9 cellular contexts compared by ENCODE assay signal in the genomic region with DNA sequence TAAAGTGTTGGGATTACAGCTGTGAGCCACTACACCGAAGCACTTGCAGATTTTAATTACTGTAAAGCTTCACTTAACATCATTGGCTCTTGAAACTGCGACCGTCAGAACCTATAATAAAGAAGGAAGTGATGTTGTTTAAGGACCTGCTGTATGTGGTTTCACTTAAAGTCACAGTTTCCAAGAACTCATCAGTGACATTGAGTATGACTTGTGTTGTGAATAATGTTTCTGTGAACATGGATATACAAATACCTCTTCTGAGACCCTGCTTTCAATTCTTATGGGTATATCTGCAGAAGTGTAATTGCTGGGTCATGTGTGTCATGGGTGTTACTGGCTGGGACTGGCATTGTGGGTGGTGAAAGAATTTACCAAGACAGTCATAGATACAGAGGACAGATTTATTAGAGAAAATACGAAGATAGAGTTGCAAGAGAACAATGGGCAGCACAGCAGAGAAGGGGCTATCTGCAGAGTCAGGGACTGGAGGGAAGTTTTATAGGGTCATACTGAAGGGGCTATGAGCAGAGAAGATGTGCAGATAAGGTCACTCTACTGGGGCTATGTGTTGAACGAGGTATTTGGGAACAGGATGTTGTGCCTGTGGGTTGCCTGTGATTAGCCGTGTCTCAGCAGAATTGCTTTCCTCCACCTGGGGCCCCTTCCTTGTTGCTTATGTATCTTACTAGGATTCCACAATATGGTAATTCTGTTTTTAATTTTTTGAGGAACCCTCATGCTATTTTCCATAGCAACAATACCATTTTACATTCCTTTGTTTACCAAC. TPM values are rescaled to one million over a fixed set of nuclear protein-coding genes. Genes with fewer than 3 reads are reported as not detected.
DNase-seq lines count a peak whose midpoint lies in the region; ATAC-seq, FAIRE-seq and TF ChIP-seq lines count a peak whose summit lies in the region.
"Had no signal": no experiment of that assay in that cellular context is flagged by ENCODE, and none has a peak within 500 bp of the region (broad histone marks: within the 10 kb centered on the region; RNA-seq: fewer than 3 reads in every experiment).

No MANE protein-coding gene starts in this region.

- no peaks in the 10 kb centered on the region for H4K20me1 ChIP-seq in GM12878 (ENCODE audit: control insufficient read depth, insufficient read depth)
- H4K20me1 ChIP-seq in PC-9 (ENCODE audit: insufficient read depth), result no peaks in the 10 kb centered on the region

- TF ChIP-seq POLR2A in GM12878 (IDR thresholded peaks at IDR 0.05; ENCODE audit: low read depth, low read length), result no peak

- intact Hi-C loops in GM12878 (cut with micrococcal nuclease; ENCODE audit: unreplicated experiment) (no loop called here), right cardiac atrium (cut with DNase I) (no loop called here), PC-9 (cut with micrococcal nuclease; ENCODE audit: unreplicated experiment) (no loop called here)

- H3K4me3 ChIP-seq in HL-60 (replicated peaks; ENCODE audit: insufficient read depth, low read length) (no peak overlapping the region), GM12878 (peak overlapping the region; percentile 38; the same call in 1 of the 2 replicates), right cardiac atrium (ENCODE audit: low read length) (no peak overlapping the region), PC-9 (no peak overlapping the region)
- H3K4me3 ChIP-seq: smooth muscle cell had no signal

- H3K9me3 ChIP-seq in GM12878 (replicated peaks; ENCODE audit: control insufficient read depth, insufficient read depth, low read length) (no peaks in the 10 kb centered on the region), right cardiac atrium (ENCODE audit: control insufficient read depth, low read length) (no peaks in the 10 kb centered on the region), PC-9 (ENCODE audit: insufficient read depth, low read depth) (no peaks in the 10 kb centered on the region)

- in situ Hi-C loops in GM12878 (cut with MboI), result no loop called here

- no TSS peak for BruUV-seq in GM12878 (replicated peaks; lab: Mats Ljungman, UMichigan)
- BruUV-seq in PC-9 (replicated peaks; lab: Mats Ljungman, UMichigan), result no TSS peak

- 3% methylated on average over 6 of the region's 6 CpGs for WGBS in GM12878 (ENCODE audit: insufficient coverage, insufficient replicate concordance, low lambda C conversion rate, missing lambda C conversion rate)
- WGBS in right cardiac atrium, result 62% methylated on average over 6 of the region's 6 CpGs

- H3K27ac ChIP-seq in HL-60 (replicated peaks) (peak overlapping the region; percentile 19), GM12878 (ENCODE audit: control insufficient read depth, insufficient read depth) (peak overlapping the region; percentile 69), right cardiac atrium (ENCODE audit: low read length) (no peak overlapping the region), PC-9 (no peak overlapping the region)

- TF ChIP-seq CTCF in HL-60 (IDR thresholded peaks at IDR 0.05; ENCODE audit: insufficient read depth, low read length) (no peak), GM12878 (IDR thresholded peaks at IDR 0.05 in 2 of 3, conservative IDR thresholded peaks at IDR 0.05 in 1 of 3; ENCODE audit: control insufficient read depth in 2 of 3, extremely low read depth in 1 of 3, insufficient read depth in 1 of 3, low read depth in 3 of 3, low read length in 3 of 3) (no peak), PC-9 (conservative IDR thresholded peaks at IDR 0.05) (no peak)

- H3K79me2 ChIP-seq in GM12878 (ENCODE audit: control insufficient read depth, insufficient read depth, low read length) (peaks cover 40% of the 10 kb centered on the region), PC-9 (ENCODE audit: low read depth) (peaks cover 33% of the 10 kb centered on the region)

- peak overlapping the region; percentile 90 for H3K4me2 ChIP-seq in GM12878 (ENCODE audit: control insufficient read depth, insufficient read depth)
- no peak overlapping the region for H3K4me2 ChIP-seq in PC-9
- H3K4me2 ChIP-seq: smooth muscle cell had no signal

- H3F3A ChIP-seq in PC-9 (ENCODE audit: insufficient read depth, low read depth), result no peaks in the 10 kb centered on the region

- peak in 1 of 2 experiments; percentile 29 for DNase-seq in HL-60 (ENCODE audit: low read depth in 1 of 2, low spot score in 1 of 2)
- DNase-seq in GM12878 (ENCODE audit: low read depth, low spot score), result peak; percentile 52
- no peak for DNase-seq in GM19238 (ENCODE audit: insufficient read length, low spot score)
- no peak for DNase-seq in right cardiac atrium
- DNase-seq in amniotic stem cell (lab: John Stamatoyannopoulos, UW), result no peak
- DNase-seq in PC-9, result no peak

- peak overlapping the region; percentile 1; the same call in 1 of the 2 replicates for H3K9ac ChIP-seq in GM12878 (ENCODE audit: control insufficient read depth, insufficient read depth, low read length)

- CTCF ChIA-PET in GM12878 (lab: Yijun Ruan, JAX), result interaction anchor here (0.6 to 0.8 kb wide), 4 partner anchors 40 to 230 kb away, joined by 3 read pairs; no protein-coding TSS in a partner anchor
- CTCF ChIA-PET in PC-9 (lab: Charles Lee), result no interaction called here

- TF ChIP-seq EP300 in GM12878 (IDR thresholded peaks at IDR 0.05; ENCODE audit: borderline replicate concordance in 1 of 2, control insufficient read depth in 1 of 2, low read depth in 2 of 2, low read length in 2 of 2), result no peak

- peak overlapping the region; percentile 70 for H2AFZ ChIP-seq in GM12878 (ENCODE audit: control insufficient read depth, low read depth, low read length)
- H2AFZ ChIP-seq in PC-9, result no peak overlapping the region

- TF ChIP-seq RAD21 in GM12878 (IDR thresholded peaks at IDR 0.05; ENCODE audit: insufficient read depth, low read depth, low read length), result no peak

- RAD21 ChIA-PET in GM12878 (lab: Charles Lee; ENCODE audit: unreplicated experiment), result no interaction called here

- ATAC-seq in GM18508 (IDR thresholded peaks at IDR 0.05; ENCODE audit: insufficient read depth, unreplicated experiment) (peak; percentile 43), GM21576 (IDR thresholded peaks at IDR 0.05; ENCODE audit: unreplicated experiment) (peak; percentile 61), GM12878 (peak; percentile 73), right cardiac atrium (no peak)

- POLR2A ChIA-PET in GM12878 (lab: Charles Lee) (no interaction called here), PC-9 (lab: Charles Lee; ENCODE audit: unreplicated experiment) (interaction anchor here (0.7 kb wide), 1 partner anchor 13 kb away, joined by 5 read pairs; no protein-coding TSS in a partner anchor)

- H3K36me3 ChIP-seq in GM12878 (ENCODE audit: control insufficient read depth in 2 of 2, insufficient read depth in 2 of 2, low read length in 1 of 2) (no peaks in the 10 kb centered on the region), PC-9 (ENCODE audit: low read depth) (peaks cover 17% of the 10 kb centered on the region)

- H3K9me2 ChIP-seq in PC-9 (ENCODE audit: insufficient read depth), result no peaks in the 10 kb centered on the region

- H3K27me3 ChIP-seq in HL-60 (ENCODE audit: insufficient read depth, poor library complexity, severe bottlenecking), result no peaks in the 10 kb centered on the region
- H3K27me3 ChIP-seq in GM12878 (replicated peaks in 1 of 2; ENCODE audit: control insufficient read depth in 2 of 2, insufficient read depth in 2 of 2, low read length in 1 of 2), result no peaks in the 10 kb centered on the region
- H3K27me3 ChIP-seq in right cardiac atrium (ENCODE audit: control insufficient read depth, insufficient read depth), result no peaks in the 10 kb centered on the region
- H3K27me3 ChIP-seq in PC-9 (ENCODE audit: insufficient read depth, low read depth), result no peaks in the 10 kb centered on the region

- SMC1A ChIA-PET in GM12878 (lab: Charles Lee; ENCODE audit: uncharacterized antibody, unreplicated experiment), result interaction anchor here (0.8 to 1.5 kb wide), 3 partner anchors 9 to 19 kb away, joined by 3 to 4 read pairs (median 3); no protein-coding TSS in a partner anchor

- peak; percentile 76 for FAIRE-seq in GM12878 (lab: Jason Lieb, UNC)

- H3K4me1 ChIP-seq in GM12878 (ENCODE audit: control insufficient read depth, insufficient read depth, low read length) (peaks cover 20% of the 10 kb centered on the region), right cardiac atrium (ENCODE audit: control insufficient read depth, insufficient read depth, low read length) (no peaks in the 10 kb centered on the region), PC-9 (replicated peaks; ENCODE audit: insufficient read depth) (peaks cover 11% of the 10 kb centered on the region)

RNA-seq across cellular contexts. Expression of a gene that starts 4.5 kb away (rescaled TPM):
- 41.6 and 43.8 TPM in 2 replicates for total RNA-seq in GM12878 (2013; cell fraction: nucleolus; rRNA removed)
- total RNA-seq in GM12878 (2014; rRNA removed), result 121 and 172 TPM in 2 replicates
- 125 and 130 TPM in 2 replicates for total RNA-seq in GM12878 (2014; rRNA removed; fragmentation: Illumina TruSeq; extraction: Trizol)
- total RNA-seq in GM12878 (2021), result 84.3 and 92.2 TPM in 2 replicates
- polyA plus RNA-seq in GM12878 (2011; ENCODE audit: low read depth), result 47.8 TPM
- 82.0 and 181 TPM in 2 replicates for polyA plus RNA-seq in GM12878 (2011; rRNA removed)
- polyA plus RNA-seq in GM12878 (2011; cell fraction: cytosol; rRNA removed), result 20.7 and 24.3 TPM in 2 replicates
- polyA plus RNA-seq in GM12878 (2011; cell fraction: nucleus; rRNA removed), result 23.1 and 27.0 TPM in 2 replicates
- 83.8 and 105 TPM in 2 replicates for polyA plus RNA-seq in GM12878 (2012)
- 107 and 117 TPM in 2 replicates for polyA plus RNA-seq in GM12878 (2014; fragmentation: Illumina TruSeq; extraction: Trizol)
- polyA plus RNA-seq in GM12878 (2014; fragmentation: Nextera tagmentation; extraction: Ambion mirVana), result 100 to 1,000 TPM; 318 to 320 TPM
- 99.3 and 127 TPM in 2 replicates for polyA plus RNA-seq in GM12878 (2014; rRNA removed)
- polyA plus RNA-seq in GM12878 (2016; fragmentation: Nextera tagmentation; extraction: Ambion mirVana), result 100 to 1,000 TPM; 202 to 240 TPM
- polyA minus RNA-seq in GM12878 (2011; rRNA and poly(A)+ RNA removed), result 9.4 and 9.6 TPM in 2 replicates
- 11.4 and 14.4 TPM in 2 replicates for polyA minus RNA-seq in GM12878 (2011; cell fraction: cytosol; rRNA and poly(A)+ RNA removed)
- polyA minus RNA-seq in GM12878 (2011; cell fraction: nucleus; rRNA and poly(A)+ RNA removed), result 4.4 and 6.9 TPM in 2 replicates
- 100 to 1,000 TPM; 224 to 284 (median 270) TPM for total RNA-seq in right cardiac atrium
- 262 TPM for polyA plus RNA-seq in right cardiac atrium
- 121 and 128 TPM in 2 replicates for total RNA-seq in PC-9 (2021)

RNA-seq across cellular contexts. Expression of a gene that starts 4.7 kb away (rescaled TPM):
- 7.4 and 8.6 TPM in 2 replicates for total RNA-seq in GM12878 (2013; cell fraction: nucleolus; rRNA removed)
- 36.9 and 40.6 TPM in 2 replicates for total RNA-seq in GM12878 (2014; rRNA removed)
- 66.2 and 68.7 TPM in 2 replicates for total RNA-seq in GM12878 (2014; rRNA removed; fragmentation: Illumina TruSeq; extraction: Trizol)
- 44.7 and 49.8 TPM in 2 replicates for total RNA-seq in GM12878 (2021)
- 16.0 TPM for polyA plus RNA-seq in GM12878 (2011; ENCODE audit: low read depth)
- 75.2 and 104 TPM in 2 replicates for polyA plus RNA-seq in GM12878 (2011; rRNA removed)
- 25.0 and 25.8 TPM in 2 replicates for polyA plus RNA-seq in GM12878 (2011; cell fraction: cytosol; rRNA removed)
- 20.6 and 22.4 TPM in 2 replicates for polyA plus RNA-seq in GM12878 (2011; cell fraction: nucleus; rRNA removed)
- polyA plus RNA-seq in GM12878 (2012), result 24.0 and 31.4 TPM in 2 replicates
- polyA plus RNA-seq in GM12878 (2014; fragmentation: Illumina TruSeq; extraction: Trizol), result 72.7 and 85.2 TPM in 2 replicates
- polyA plus RNA-seq in GM12878 (2014; fragmentation: Nextera tagmentation; extraction: Ambion mirVana), result 100 to 1,000 TPM; 215 to 237 TPM
- polyA plus RNA-seq in GM12878 (2014; rRNA removed), result 43.7 and 51.9 TPM in 2 replicates
- polyA plus RNA-seq in GM12878 (2016; fragmentation: Nextera tagmentation; extraction: Ambion mirVana), result 100 to 1,000 TPM; 117 to 118 TPM
- 10.8 and 23.8 TPM in 2 replicates for polyA minus RNA-seq in GM12878 (2011; rRNA and poly(A)+ RNA removed)
- 10.8 and 11.9 TPM in 2 replicates for polyA minus RNA-seq in GM12878 (2011; cell fraction: cytosol; rRNA and poly(A)+ RNA removed)
- polyA minus RNA-seq in GM12878 (2011; cell fraction: nucleus; rRNA and poly(A)+ RNA removed), result 4.6 and 5.6 TPM in 2 replicates
- 10 to 100 TPM; 33.0 to 48.2 (median 38.3) TPM for total RNA-seq in right cardiac atrium
- 76.3 TPM for polyA plus RNA-seq in right cardiac atrium
- total RNA-seq in PC-9 (2021), result 51.3 and 56.1 TPM in 2 replicates

RNA-seq across cellular contexts. Expression of a gene that starts 43.7 kb away (rescaled TPM):
- 14.1 and 15.4 TPM in 2 replicates for total RNA-seq in GM12878 (2013; cell fraction: nucleolus; rRNA removed)
- 8.4 and 10.6 TPM in 2 replicates for total RNA-seq in GM12878 (2014; rRNA removed)
- 7.8 and 8.1 TPM in 2 replicates for total RNA-seq in GM12878 (2014; rRNA removed; fragmentation: Illumina TruSeq; extraction: Trizol)
- 18.3 and 20.8 TPM in 2 replicates for total RNA-seq in GM12878 (2021)
- 2.6 TPM for polyA plus RNA-seq in GM12878 (2011; ENCODE audit: low read depth)
- 12.1 and 14.4 TPM in 2 replicates for polyA plus RNA-seq in GM12878 (2011; rRNA removed)
- 10.3 and 11.8 TPM in 2 replicates for polyA plus RNA-seq in GM12878 (2011; cell fraction: cytosol; rRNA removed)
- 9.2 and 13.0 TPM in 2 replicates for polyA plus RNA-seq in GM12878 (2011; cell fraction: nucleus; rRNA removed)
- 3.5 and 4.4 TPM in 2 replicates for polyA plus RNA-seq in GM12878 (2012)
- polyA plus RNA-seq in GM12878 (2014; fragmentation: Illumina TruSeq; extraction: Trizol), result 14.9 and 20.1 TPM in 2 replicates
- polyA plus RNA-seq in GM12878 (2014; fragmentation: Nextera tagmentation; extraction: Ambion mirVana), result 1 to 10 TPM; 5.3 to 6.6 TPM
- polyA plus RNA-seq in GM12878 (2014; rRNA removed), result 9.3 and 9.6 TPM in 2 replicates
- polyA plus RNA-seq in GM12878 (2016; fragmentation: Nextera tagmentation; extraction: Ambion mirVana), result 10 to 100 TPM in 1 of 2 experiments, 1 to 10 TPM in 1; 3.2 to 11.7 TPM
- 22.8 and 24.6 TPM in 2 replicates for polyA minus RNA-seq in GM12878 (2011; rRNA and poly(A)+ RNA removed)
- polyA minus RNA-seq in GM12878 (2011; cell fraction: cytosol; rRNA and poly(A)+ RNA removed), result 12.0 and 14.1 TPM in 2 replicates
- 14.6 and 27.7 TPM in 2 replicates for polyA minus RNA-seq in GM12878 (2011; cell fraction: nucleus; rRNA and poly(A)+ RNA removed)
- total RNA-seq in right cardiac atrium, result 100 to 1,000 TPM in 1 of 4 donors, 10 to 100 TPM in 3; 59.5 to 101 (median 74.9) TPM
- polyA plus RNA-seq in right cardiac atrium, result 20.0 TPM
- total RNA-seq in PC-9 (2021), result 24.7 and 24.8 TPM in 2 replicates

RNA-seq across cellular contexts. Expression of a gene that starts 46.4 kb away (rescaled TPM):
- total RNA-seq in GM12878 (2013; cell fraction: nucleolus; rRNA removed), result 31.3 and 31.4 TPM in 2 replicates
- 73.1 and 90.1 TPM in 2 replicates for total RNA-seq in GM12878 (2014; rRNA removed)
- total RNA-seq in GM12878 (2014; rRNA removed; fragmentation: Illumina TruSeq; extraction: Trizol), result 74.2 and 77.3 TPM in 2 replicates
- total RNA-seq in GM12878 (2021), result 69.3 and 70.2 TPM in 2 replicates
- polyA plus RNA-seq in GM12878 (2011; ENCODE audit: low read depth), result 52.6 TPM
- polyA plus RNA-seq in GM12878 (2011; rRNA removed), result 113 and 154 TPM in 2 replicates
- polyA plus RNA-seq in GM12878 (2011; cell fraction: cytosol; rRNA removed), result 58.0 and 70.8 TPM in 2 replicates
- 62.2 and 85.7 TPM in 2 replicates for polyA plus RNA-seq in GM12878 (2011; cell fraction: nucleus; rRNA removed)
- 40.5 and 48.1 TPM in 2 replicates for polyA plus RNA-seq in GM12878 (2012)
- polyA plus RNA-seq in GM12878 (2014; fragmentation: Illumina TruSeq; extraction: Trizol), result 109 and 140 TPM in 2 replicates
- 100 to 1,000 TPM; 102 to 123 TPM for polyA plus RNA-seq in GM12878 (2014; fragmentation: Nextera tagmentation; extraction: Ambion mirVana)
- 86.7 and 89.8 TPM in 2 replicates for polyA plus RNA-seq in GM12878 (2014; rRNA removed)
- polyA plus RNA-seq in GM12878 (2016; fragmentation: Nextera tagmentation; extraction: Ambion mirVana), result 100 to 1,000 TPM; 172 to 197 TPM
- 39.9 and 54.1 TPM in 2 replicates for polyA minus RNA-seq in GM12878 (2011; rRNA and poly(A)+ RNA removed)
- 16.6 and 17.3 TPM in 2 replicates for polyA minus RNA-seq in GM12878 (2011; cell fraction: cytosol; rRNA and poly(A)+ RNA removed)
- polyA minus RNA-seq in GM12878 (2011; cell fraction: nucleus; rRNA and poly(A)+ RNA removed), result 16.9 and 33.5 TPM in 2 replicates
- total RNA-seq in right cardiac atrium, result 10 to 100 TPM; 16.1 to 25.0 (median 19.7) TPM
- 24.1 TPM for polyA plus RNA-seq in right cardiac atrium
- total RNA-seq in PC-9 (2021), result 87.9 and 113 TPM in 2 replicates

Comparison
In these comparisons a context has a peak if more than half of its experiments do, and no peak if none do; other contexts are left out.
1. ATAC-seq: peak in GM18508 (single experiment), GM21576 (single experiment) and GM12878 (single experiment); none in right cardiac atrium (0 of 2).
2. H3K27ac ChIP-seq: peak in HL-60 (single experiment) and GM12878 (single experiment); none in right cardiac atrium (single experiment) and PC-9 (single experiment).